ENCODE assay signal across 8 cellular contexts in the genomic region with DNA sequence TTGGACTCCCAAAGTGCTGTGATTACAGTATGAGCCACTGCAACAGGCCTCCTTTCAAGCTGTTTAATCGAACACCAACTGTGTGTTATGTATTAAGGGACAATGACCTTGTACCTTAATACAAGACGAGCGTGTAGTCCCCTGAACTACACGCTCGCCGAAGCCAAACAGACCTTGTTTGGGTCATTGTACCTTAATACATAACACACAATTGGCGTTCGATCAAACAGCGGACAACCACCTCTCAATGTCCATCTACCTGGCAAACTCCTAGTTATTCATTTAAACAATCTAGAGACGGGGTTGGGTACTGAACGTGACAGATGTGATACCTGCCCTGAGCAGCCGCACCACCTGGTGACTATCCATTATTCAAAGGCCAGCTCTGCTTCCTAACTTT. TPM values are rescaled to one million over a fixed set of nuclear protein-coding genes. Genes with fewer than 3 reads are reported as not detected.
A peak's percentile ranks its signal among the peaks of the same experiment; 100 is the strongest.
DNase-seq lines count a peak whose midpoint lies in the region; FAIRE-seq and TF ChIP-seq lines count a peak whose summit lies in the region.

No MANE protein-coding gene starts in this region.

- H3K27ac Mint-ChIP-seq in CD4-positive, alpha-beta memory T cell: peak overlapping the region; percentile 31 to 96 (median 89)

- peaks cover 30 to 38% of the 10 kb centered on the region in 2 donors for H3K36me3 Mint-ChIP-seq in CD4-positive, alpha-beta memory T cell

- in situ Hi-C loops in GM13977 (cut with MboI; ENCODE audit: low pct_unique_long_range_greater_than_20kb, low sequenced_read_pairs, unreplicated experiment): no loop called here

- TF ChIP-seq CTCF in OCI-LY3 (IDR thresholded peaks at IDR 0.05; ENCODE audit: low read depth, low read length): no peak
- no peak for TF ChIP-seq CTCF in endothelial cell of umbilical vein (IDR thresholded peaks at IDR 0.05; ENCODE audit: extremely low read depth in 1 of 2, insufficient read depth in 1 of 2, low read depth in 1 of 2, low read length in 2 of 2)
- no peak for TF ChIP-seq CTCF in osteoblast (IDR thresholded peaks at IDR 0.05; ENCODE audit: extremely low read depth, low read depth, low read length)
- TF ChIP-seq CTCF in GM13977 (IDR thresholded peaks at IDR 0.05; ENCODE audit: extremely low read depth, insufficient read depth, missing control alignments): no peak
- no peak for TF ChIP-seq CTCF in GM10266 (IDR thresholded peaks at IDR 0.05; ENCODE audit: control insufficient read depth, insufficient read depth, low read depth, missing control alignments)

- H3K4me1 Mint-ChIP-seq in CD4-positive, alpha-beta memory T cell: peaks cover 36 to 74% (median 53%) of the 10 kb centered on the region in 4 donors

- CTCF ChIA-PET in CD4-positive, alpha-beta memory T cell (lab: Charles Lee; ENCODE audit: partially characterized antibody): interaction anchor here (1.1 kb wide), 1 partner anchor 44 kb away, joined by 3 read pairs; a partner anchor contains a TSS
- CTCF ChIA-PET in endothelial cell of umbilical vein (lab: Charles Lee): no interaction called here

- peak overlapping the region; percentile 84 to 97 (median 88) for H3K4me3 Mint-ChIP-seq in CD4-positive, alpha-beta memory T cell

- no TSS peak for BruUV-seq in endothelial cell of umbilical vein (replicated peaks; lab: Mats Ljungman, UMichigan)

- peaks cover 88% of the 10 kb centered on the region for H3K79me2 ChIP-seq in OCI-LY3 (ENCODE audit: low read length)
- peaks cover 70% of the 10 kb centered on the region for H3K79me2 ChIP-seq in endothelial cell of umbilical vein (ENCODE audit: control insufficient read depth, insufficient read depth, low read length)
- H3K79me2 ChIP-seq in osteoblast (ENCODE audit: insufficient read depth, low read length): peaks cover 87% of the 10 kb centered on the region

- no peak overlapping the region for H2AFZ ChIP-seq in OCI-LY3 (ENCODE audit: low read depth, low read length)
- no peak overlapping the region for H2AFZ ChIP-seq in endothelial cell of umbilical vein (ENCODE audit: low read depth, low read length)
- H2AFZ ChIP-seq in osteoblast (ENCODE audit: low read length): no peak overlapping the region

- dilution Hi-C loops in endothelial cell of umbilical vein (cut with MboI; ENCODE audit: extremely low pct_ligation_motif_present, low sequenced_read_pairs): no loop called here

- H4K20me1 ChIP-seq in OCI-LY3 (ENCODE audit: insufficient read depth, low read length) (peaks cover 42% of the 10 kb centered on the region), endothelial cell of umbilical vein (replicated peaks; ENCODE audit: control insufficient read depth, extremely low read depth, insufficient read depth, low read length) (no peaks in the 10 kb centered on the region), osteoblast (ENCODE audit: insufficient read depth, low read length) (peaks cover 44% of the 10 kb centered on the region)

- DNase-seq in CD4-positive, alpha-beta memory T cell: no peak
- DNase-seq in endothelial cell of umbilical vein (ENCODE audit: low read depth, low spot score): no peak
- no peak for DNase-seq in osteoblast (ENCODE audit: insufficient read length, low spot score, missing footprints)
- DNase-seq in GM12891 (ENCODE audit: insufficient read length, low spot score): no peak
- no peak for DNase-seq in GM13977 (ENCODE audit: low spot score)
- DNase-seq in GM10266 (ENCODE audit: extremely low spot score): no peak
- DNase-seq in NCI-H128 (lab: John Stamatoyannopoulos, UW; ENCODE audit: unreplicated experiment): no peak

- POLR2A ChIA-PET in CD4-positive, alpha-beta memory T cell (lab: Charles Lee; ENCODE audit: partially characterized antibody): interaction anchor here (1.0 to 2.4 kb wide), 6 partner anchors 13 to 87 kb away, joined by 3 to 12 read pairs (median 4); a partner anchor contains a TSS
- POLR2A ChIA-PET in endothelial cell of umbilical vein (lab: Charles Lee): no interaction called here

- no peaks in the 10 kb centered on the region for H3K27me3 ChIP-seq in CD4-positive, alpha-beta memory T cell (ENCODE audit: insufficient read depth, low read length)
- H3K27me3 ChIP-seq in OCI-LY3 (ENCODE audit: low read depth, low read length): no peaks in the 10 kb centered on the region
- no peaks in the 10 kb centered on the region for H3K27me3 ChIP-seq in endothelial cell of umbilical vein (ENCODE audit: control insufficient read depth in 2 of 2, insufficient read depth in 2 of 2, low read length in 2 of 2)
- H3K27me3 ChIP-seq in osteoblast (ENCODE audit: insufficient read depth, low read length): no peaks in the 10 kb centered on the region

- H3K9ac ChIP-seq in OCI-LY3 (ENCODE audit: low read length): peak overlapping the region; percentile 84
- H3K9ac ChIP-seq in endothelial cell of umbilical vein (replicated peaks; ENCODE audit: extremely low read depth, insufficient read depth, low read length): peak overlapping the region; percentile 94

- H3K9me1 ChIP-seq in endothelial cell of umbilical vein (replicated peaks; ENCODE audit: control insufficient read depth, extremely low read depth, insufficient read depth, low read length): no peaks in the 10 kb centered on the region

- no peaks in the 10 kb centered on the region for H3K9me3 Mint-ChIP-seq in CD4-positive, alpha-beta memory T cell

- peak overlapping the region; percentile 86 to 91 for H3K4me3 ChIP-seq in CD4-positive, alpha-beta memory T cell (ENCODE audit: low read length in 2 of 2)
- H3K4me3 ChIP-seq in OCI-LY3 (ENCODE audit: low read length): peak overlapping the region; percentile 96
- peak overlapping the region in 2 of 3 experiments; percentile 66 to 85 for H3K4me3 ChIP-seq in endothelial cell of umbilical vein (replicated peaks in 1 of 3; ENCODE audit: insufficient read depth in 1 of 3, low read depth in 1 of 3, low read length in 3 of 3)
- peak overlapping the region; percentile 99 for H3K4me3 ChIP-seq in osteoblast (ENCODE audit: insufficient read depth, low read length)

- peak overlapping the region; percentile 85 for H3K4me2 ChIP-seq in OCI-LY3 (ENCODE audit: low read length)
- H3K4me2 ChIP-seq in endothelial cell of umbilical vein (ENCODE audit: insufficient read depth, low read length): peak overlapping the region; percentile 80
- peak overlapping the region; percentile 98 for H3K4me2 ChIP-seq in osteoblast (ENCODE audit: insufficient read depth, low read length)

- no peaks in the 10 kb centered on the region for H3K27me3 Mint-ChIP-seq in CD4-positive, alpha-beta memory T cell

- intact Hi-C loops in CD4-positive, alpha-beta memory T cell (cut with micrococcal nuclease): loop anchor here (5.0 kb wide), 1 partner anchor 69 kb away; a partner anchor contains a TSS
- intact Hi-C loops in endothelial cell of umbilical vein (cut with micrococcal nuclease): loop anchor here (1.0 to 5.0 kb wide), 2 partner anchors 87 to 104 kb away; a partner anchor contains a TSS

- peak overlapping the region; percentile 77 for H3K27ac ChIP-seq in CD4-positive, alpha-beta memory T cell (ENCODE audit: low read depth, low read length)
- H3K27ac ChIP-seq in OCI-LY3 (ENCODE audit: low read length): no peak overlapping the region
- peak overlapping the region; percentile 70 for H3K27ac ChIP-seq in endothelial cell of umbilical vein (ENCODE audit: insufficient read depth, low read depth, low read length)
- H3K27ac ChIP-seq in osteoblast (ENCODE audit: low read depth, low read length): peak overlapping the region; percentile 85

- peaks cover 65% of the 10 kb centered on the region for H3K4me1 ChIP-seq in CD4-positive, alpha-beta memory T cell (ENCODE audit: insufficient read depth, low read length)
- H3K4me1 ChIP-seq in OCI-LY3 (ENCODE audit: low read length) (peaks cover 16% of the 10 kb centered on the region), endothelial cell of umbilical vein (ENCODE audit: control insufficient read depth, extremely low read depth, insufficient read depth, low read length) (peaks cover 12% of the 10 kb centered on the region), osteoblast (ENCODE audit: insufficient read depth, low read length) (peaks cover 9% of the 10 kb centered on the region)

- FAIRE-seq in endothelial cell of umbilical vein (lab: Jason Lieb, UNC): no peak
- no peak for FAIRE-seq in GM12891 (lab: Jason Lieb, UNC)

- TF ChIP-seq POLR2A in endothelial cell of umbilical vein (IDR thresholded peaks at IDR 0.05; ENCODE audit: low read depth, low read length) (no peak), GM12891 (IDR thresholded peaks at IDR 0.05; ENCODE audit: low read depth, low read length) (no peak)

- H3K9me3 ChIP-seq in CD4-positive, alpha-beta memory T cell (ENCODE audit: control insufficient read depth in 1 of 2, low read length in 2 of 2): no peaks in the 10 kb centered on the region
- H3K9me3 ChIP-seq in OCI-LY3 (ENCODE audit: insufficient read depth, low read length) (no peaks in the 10 kb centered on the region), endothelial cell of umbilical vein (replicated peaks; ENCODE audit: control insufficient read depth, insufficient read depth, low read length) (no peaks in the 10 kb centered on the region), osteoblast (ENCODE audit: low read depth, low read length) (no peaks in the 10 kb centered on the region)

- peaks cover 4% of the 10 kb centered on the region for H3K36me3 ChIP-seq in CD4-positive, alpha-beta memory T cell (ENCODE audit: insufficient read depth, low read length)
- peaks cover 47% of the 10 kb centered on the region for H3K36me3 ChIP-seq in OCI-LY3 (replicated peaks; ENCODE audit: low read depth, low read length)
- H3K36me3 ChIP-seq in endothelial cell of umbilical vein (ENCODE audit: control insufficient read depth in 2 of 2, extremely low read depth in 1 of 2, insufficient read depth in 2 of 2, low read length in 2 of 2): peaks cover 9 to 16% of the 10 kb centered on the region in 2 experiments
- peaks cover 16% of the 10 kb centered on the region for H3K36me3 ChIP-seq in osteoblast (ENCODE audit: insufficient read depth, low read length)

RNA-seq across cellular contexts. Expression of a gene that starts 1.3 kb away (rescaled TPM):
- 10 to 100 TPM; 72.9 to 73.5 TPM for total RNA-seq in CD4-positive, alpha-beta memory T cell
- 10 to 100 TPM in 1 of 2 donors, 1 to 10 TPM in 1; 5.3 to 24.6 TPM for polyA plus RNA-seq in CD4-positive, alpha-beta memory T cell
- total RNA-seq in endothelial cell of umbilical vein (53.9 and 54.5 TPM in 2 replicates), osteoblast (5.8 and 6.5 TPM in 2 replicates)
- polyA plus RNA-seq in endothelial cell of umbilical vein: 8.9 and 10.6 TPM in 2 replicates
- 9.2 and 10.2 TPM in 2 replicates for polyA plus RNA-seq in endothelial cell of umbilical vein (2011; cell fraction: cytosol; rRNA removed)
- 33.7 and 36.8 TPM in 2 replicates for polyA plus RNA-seq in endothelial cell of umbilical vein (2011; cell fraction: nucleus; rRNA removed)
- polyA plus RNA-seq in endothelial cell of umbilical vein (2012): 21.0 and 24.1 TPM in 2 replicates
- polyA minus RNA-seq in endothelial cell of umbilical vein: 10.4 and 13.1 TPM in 2 replicates
- 21.3 TPM for polyA minus RNA-seq in endothelial cell of umbilical vein (2011; cell fraction: cytosol; rRNA and poly(A)+ RNA removed)
- polyA minus RNA-seq in endothelial cell of umbilical vein (2011; cell fraction: nucleus; rRNA and poly(A)+ RNA removed): 23.6 and 33.1 TPM in 2 replicates
- 30.2 TPM for polyA plus RNA-seq in GM12891 (2012; ENCODE audit: low read depth, missing spikeins)

RNA-seq across cellular contexts. Expression of a gene that starts 31.3 kb away (rescaled TPM):
- 10 to 100 TPM; 38.8 TPM for total RNA-seq in CD4-positive, alpha-beta memory T cell
- 10 to 100 TPM; 15.3 to 31.8 TPM for polyA plus RNA-seq in CD4-positive, alpha-beta memory T cell
- total RNA-seq in endothelial cell of umbilical vein: 30.4 and 37.5 TPM in 2 replicates
- 36.0 and 50.1 TPM in 2 replicates for polyA plus RNA-seq in endothelial cell of umbilical vein
- 25.5 and 26.0 TPM in 2 replicates for polyA plus RNA-seq in endothelial cell of umbilical vein (2011; cell fraction: cytosol; rRNA removed)
- 30.9 and 37.6 TPM in 2 replicates for polyA plus RNA-seq in endothelial cell of umbilical vein (2011; cell fraction: nucleus; rRNA removed)
- polyA plus RNA-seq in endothelial cell of umbilical vein (2012): 30.9 and 32.8 TPM in 2 replicates
- polyA minus RNA-seq in endothelial cell of umbilical vein: 74.9 and 97.2 TPM in 2 replicates
- polyA minus RNA-seq in endothelial cell of umbilical vein (2011; cell fraction: cytosol; rRNA and poly(A)+ RNA removed): 30.4 TPM
- 30.7 and 38.7 TPM in 2 replicates for polyA minus RNA-seq in endothelial cell of umbilical vein (2011; cell fraction: nucleus; rRNA and poly(A)+ RNA removed)
- total RNA-seq in osteoblast: 38.0 and 41.5 TPM in 2 replicates
- polyA plus RNA-seq in GM12891 (2012; ENCODE audit: low read depth, missing spikeins): 17.7 TPM

RNA-seq across cellular contexts. Expression of a gene that starts 44.8 kb away (rescaled TPM):
- total RNA-seq in CD4-positive, alpha-beta memory T cell: 1 to 10 TPM; 4.6 to 6.7 TPM
- 1 to 10 TPM in 1 of 2 donors, under 1 TPM in 1; 0.38 to 1.7 TPM for polyA plus RNA-seq in CD4-positive, alpha-beta memory T cell
- 4.3 and 4.8 TPM in 2 replicates for total RNA-seq in endothelial cell of umbilical vein
- 2.8 and 3.5 TPM in 2 replicates for polyA plus RNA-seq in endothelial cell of umbilical vein
- 3.2 and 3.5 TPM in 2 replicates for polyA plus RNA-seq in endothelial cell of umbilical vein (2011; cell fraction: cytosol; rRNA removed)
- polyA plus RNA-seq in endothelial cell of umbilical vein (2011; cell fraction: nucleus; rRNA removed): 7.7 and 8.4 TPM in 2 replicates
- 2.6 and 4.2 TPM in 2 replicates for polyA plus RNA-seq in endothelial cell of umbilical vein (2012)
- polyA minus RNA-seq in endothelial cell of umbilical vein: 1.4 TPM in 2 replicates
- 5.8 TPM for polyA minus RNA-seq in endothelial cell of umbilical vein (2011; cell fraction: cytosol; rRNA and poly(A)+ RNA removed)
- 2.3 and 2.6 TPM in 2 replicates for polyA minus RNA-seq in endothelial cell of umbilical vein (2011; cell fraction: nucleus; rRNA and poly(A)+ RNA removed)
- total RNA-seq in osteoblast: 7.2 and 7.7 TPM in 2 replicates
- 3.9 TPM for polyA plus RNA-seq in GM12891 (2012; ENCODE audit: low read depth, missing spikeins)

RNA-seq across cellular contexts. Expression of a gene that starts 45.0 kb away (rescaled TPM):
- total RNA-seq in CD4-positive, alpha-beta memory T cell: not detected
- not detected for polyA plus RNA-seq in CD4-positive, alpha-beta memory T cell
- not detected in 2 replicates for total RNA-seq in endothelial cell of umbilical vein
- not detected in 2 replicates for polyA plus RNA-seq in endothelial cell of umbilical vein
- polyA plus RNA-seq in endothelial cell of umbilical vein (2011; cell fraction: cytosol; rRNA removed): not detected in 2 replicates
- polyA plus RNA-seq in endothelial cell of umbilical vein (2011; cell fraction: nucleus; rRNA removed): not detected in 2 replicates
- polyA plus RNA-seq in endothelial cell of umbilical vein (2012): not detected in 2 replicates
- polyA minus RNA-seq in endothelial cell of umbilical vein: not detected in 2 replicates
- polyA minus RNA-seq in endothelial cell of umbilical vein (2011; cell fraction: cytosol; rRNA and poly(A)+ RNA removed): not detected
- not detected in 2 replicates for polyA minus RNA-seq in endothelial cell of umbilical vein (2011; cell fraction: nucleus; rRNA and poly(A)+ RNA removed)
- total RNA-seq in osteoblast: not detected in 2 replicates
- 0.33 TPM for polyA plus RNA-seq in GM12891 (2012; ENCODE audit: low read depth, missing spikeins)
